Comparison of ENCODE assay signal across 8 cellular contexts in genomic region chr18:74496508-74497307, GRCh38. TPM values are rescaled to one million over a fixed set of nuclear protein-coding genes. Genes with fewer than 3 reads are reported as not detected.
DNase-seq lines count a peak whose midpoint lies in the region; ATAC-seq and TF ChIP-seq lines count a peak whose summit lies in the region.

No MANE protein-coding gene starts in this region.

- DNase-seq in Daoy (ENCODE audit: low read depth) (peak; percentile 57), GM20000 (ENCODE audit: low spot score) (peak; percentile 48), SKM-1 (lab: John Stamatoyannopoulos, UW; ENCODE audit: unreplicated experiment) (peak; percentile 16), MCF 10A (ENCODE audit: unreplicated experiment) (peak; percentile 54), islet precursor cell (peak; percentile 83), amniotic stem cell (lab: John Stamatoyannopoulos, UW) (no peak)
- DNase-seq in stimulated activated CD4-positive, alpha-beta T cell treated with anti-CD3 and anti-CD28 coated beads, Interleukin-15, amount 100 ng/mL, for 24 hours, result peak; percentile 64

- H3K27me3 Mint-ChIP-seq in MCF 10A (ENCODE audit: insufficient read depth, unreplicated experiment), result no peaks in the 10 kb centered on the region

- CTCF ChIA-PET in MCF 10A (lab: Yijun Ruan, JAX), result interaction anchor here (0.6 to 9.4 kb wide), 9 partner anchors 16 to 684 kb away, joined by 3 to 234 read pairs (median 4); no protein-coding TSS in a partner anchor

- peak overlapping the region; percentile 88 for H3K4me3 Mint-ChIP-seq in MCF 10A (ENCODE audit: unreplicated experiment)

- peaks cover 22% of the 10 kb centered on the region for H3K4me1 Mint-ChIP-seq in MCF 10A (ENCODE audit: insufficient read depth, unreplicated experiment)

- no peak for TF ChIP-seq CTCF in GM20000 (IDR thresholded peaks at IDR 0.05; ENCODE audit: extremely low read depth, missing control alignments)
- no peak for TF ChIP-seq CTCF in MCF 10A (IDR thresholded peaks at IDR 0.05; ENCODE audit: unreplicated experiment)

- peak overlapping the region; percentile 88 for H3K27ac Mint-ChIP-seq in MCF 10A (ENCODE audit: low read depth, unreplicated experiment)

- intact Hi-C loops in MCF 10A (cut with micrococcal nuclease), result loop anchor here (2.0 to 5.0 kb wide), 2 partner anchors 46 to 204 kb away; partner anchors contain the start of gene CYB5A

- POLR2A ChIA-PET in MCF 10A (lab: Yijun Ruan, JAX), result interaction anchor here (0.6 to 3.2 kb wide), 20 partner anchors 10 to 1044 kb away, joined by 3 to 37 read pairs (median 4); partner anchors contain the start of gene ZNF407

- ATAC-seq in HG03565 (IDR thresholded peaks at IDR 0.05; ENCODE audit: unreplicated experiment), result peak; percentile 5

- no TSS peak for BruUV-seq in MCF 10A (replicated peaks; lab: Mats Ljungman, UMichigan)

- peaks cover 20% of the 10 kb centered on the region for H3K36me3 Mint-ChIP-seq in MCF 10A (ENCODE audit: insufficient read depth, unreplicated experiment)

- no peaks in the 10 kb centered on the region for H3K9me3 Mint-ChIP-seq in MCF 10A (ENCODE audit: unreplicated experiment)

RNA-seq across cellular contexts. Expression of gene CNDP2, which starts 0.5 kb away (rescaled TPM):
- total RNA-seq in Daoy (2014; rRNA removed; shearing (Covaris generic)), result 28.6 and 32.2 TPM in 2 replicates
- total RNA-seq in MCF 10A (2022), result 194 and 219 TPM in 2 replicates

RNA-seq across cellular contexts. Expression of gene CNDP1, which starts 37.6 kb away (rescaled TPM):
- not detected in 2 replicates for total RNA-seq in Daoy (2014; rRNA removed; shearing (Covaris generic))
- total RNA-seq in MCF 10A (2022), result not detected in 2 replicates

RNA-seq across cellular contexts. Expression of gene DIPK1C, which starts 39.6 kb away (rescaled TPM):
- total RNA-seq in Daoy (2014; rRNA removed; shearing (Covaris generic)), result not detected in 2 replicates
- not detected in 2 replicates for total RNA-seq in MCF 10A (2022)
